In genomic region chr6:31582230-31582601, GRCh38 we compare ENCODE assay signal across 7 cellular contexts. TPM values are rescaled to one million over a fixed set of nuclear protein-coding genes. Genes with fewer than 3 reads are reported as not detected.
DNase-seq lines count a peak whose midpoint lies in the region; ATAC-seq and TF ChIP-seq lines count a peak whose summit lies in the region.

A gene with protein sequence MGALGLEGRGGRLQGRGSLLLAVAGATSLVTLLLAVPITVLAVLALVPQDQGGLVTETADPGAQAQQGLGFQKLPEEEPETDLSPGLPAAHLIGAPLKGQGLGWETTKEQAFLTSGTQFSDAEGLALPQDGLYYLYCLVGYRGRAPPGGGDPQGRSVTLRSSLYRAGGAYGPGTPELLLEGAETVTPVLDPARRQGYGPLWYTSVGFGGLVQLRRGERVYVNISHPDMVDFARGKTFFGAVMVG (minus strand): TSS chr6:31582424. CDS start chr6:31582417, 7 bp downstream.

- H3K27ac ChIP-seq in left ventricle myocardium inferior (replicated peaks): peak within 1 kb of the TSS; percentile 90

- no peaks in the 10 kb centered on the region for H3K9me3 Mint-ChIP-seq in activated T-helper 17 cell treated with anti-CD3 and anti-CD28 coated beads, Interleukin-2, amount 50 U/mL, for 72 hours

- intact Hi-C loops in left ventricle myocardium inferior (cut with micrococcal nuclease): no loop called here
- intact Hi-C loops in sciatic nerve (cut with DNase I): no loop called here

- H3K4me1 ChIP-seq in Loucy (ENCODE audit: insufficient read depth, low read length, poor library complexity, severe bottlenecking) (peaks cover 60% of the 10 kb centered on the region), left ventricle myocardium inferior (peaks cover 33% of the 10 kb centered on the region)

- peak within 1 kb of the TSS; percentile 100 for H3K9ac ChIP-seq in Loucy (ENCODE audit: low read depth, low read length, poor library complexity, severe bottlenecking)

- H3K27me3 ChIP-seq in Loucy (ENCODE audit: insufficient read depth, low read length, poor library complexity, severe bottlenecking) (no peaks in the 10 kb centered on the region), left ventricle myocardium inferior (ENCODE audit: low read depth) (no peaks in the 10 kb centered on the region)

- peak; percentile 14 for ATAC-seq in activated T-helper 17 cell treated with anti-CD3 and anti-CD28 coated beads, Interleukin-2, amount 50 U/mL, for 72 hours (replicated peaks)
- no peak for ATAC-seq in GM19452 (IDR thresholded peaks at IDR 0.05; ENCODE audit: unreplicated experiment)
- ATAC-seq in sciatic nerve: no peak

- H3K4me3 Mint-ChIP-seq in activated T-helper 17 cell treated with anti-CD3 and anti-CD28 coated beads, Interleukin-2, amount 50 U/mL, for 72 hours: peak within 1 kb of the TSS; percentile 100

- no peaks in the 10 kb centered on the region for H3K9me2 ChIP-seq in Loucy (replicated peaks; ENCODE audit: low read depth, low read length)

- H3K79me2 ChIP-seq in Loucy (ENCODE audit: insufficient read depth, low read length): peaks cover 21% of the 10 kb centered on the region

- H4K20me1 ChIP-seq in Loucy (ENCODE audit: insufficient read depth, low read length, poor library complexity, severe bottlenecking): no peaks in the 10 kb centered on the region

- H3K27me3 Mint-ChIP-seq in activated T-helper 17 cell treated with anti-CD3 and anti-CD28 coated beads, Interleukin-2, amount 50 U/mL, for 72 hours: no peaks in the 10 kb centered on the region

- TF ChIP-seq CTCF in Loucy (conservative IDR thresholded peaks at IDR 0.05; ENCODE audit: low read length) (no peak), left ventricle myocardium inferior (IDR thresholded peaks at IDR 0.05; ENCODE audit: borderline replicate concordance) (no peak)

- H2AFZ ChIP-seq in Loucy (ENCODE audit: low read length): peak within 1 kb of the TSS; percentile 77

- H3K36me3 ChIP-seq in Loucy (ENCODE audit: insufficient read depth, low read length) (no peaks in the 10 kb centered on the region), left ventricle myocardium inferior (no peaks in the 10 kb centered on the region)

- peaks cover 34% of the 10 kb centered on the region for H3K4me1 Mint-ChIP-seq in activated T-helper 17 cell treated with anti-CD3 and anti-CD28 coated beads, Interleukin-2, amount 50 U/mL, for 72 hours

- DNase-seq in left ventricle myocardium inferior: no peak
- peak; percentile 55 for DNase-seq in stimulated activated CD4-positive, alpha-beta T cell treated with anti-CD3 and anti-CD28 coated beads, Interleukin-2, amount 100 ng/mL, for 4 hours (ENCODE audit: low read depth)
- DNase-seq in sciatic nerve (ENCODE audit: low spot score): no peak
- no peak for DNase-seq in DMS153 treated with DMSO at 0.1 percent for 48 hours (lab: John Stamatoyannopoulos, UW; ENCODE audit: unreplicated experiment)

- H3K9me3 ChIP-seq in Loucy (ENCODE audit: insufficient read depth, low read depth, low read length) (no peaks in the 10 kb centered on the region), left ventricle myocardium inferior (replicated peaks) (no peaks in the 10 kb centered on the region)

- peaks cover 58% of the 10 kb centered on the region for H3K36me3 Mint-ChIP-seq in activated T-helper 17 cell treated with anti-CD3 and anti-CD28 coated beads, Interleukin-2, amount 50 U/mL, for 72 hours (ENCODE audit: low read depth)

- H3K27ac Mint-ChIP-seq in activated T-helper 17 cell treated with anti-CD3 and anti-CD28 coated beads, Interleukin-2, amount 50 U/mL, for 72 hours: peak within 1 kb of the TSS; percentile 99

- peak within 1 kb of the TSS; percentile 92 for H3K4me2 ChIP-seq in Loucy (ENCODE audit: low read depth, low read length, poor library complexity, severe bottlenecking)

- H3F3A ChIP-seq in Loucy (ENCODE audit: low read depth): peaks cover 3% of the 10 kb centered on the region; the same call in 1 of the 2 replicates

- H3K4me3 ChIP-seq in Loucy (ENCODE audit: low read length, poor library complexity, severe bottlenecking): peak within 1 kb of the TSS; percentile 99
- peak within 1 kb of the TSS; percentile 86 for H3K4me3 ChIP-seq in left ventricle myocardium inferior

RNA-seq across cellular contexts. Expression of the gene that starts here (rescaled TPM):
- 100 to 1,000 TPM; 269 to 395 TPM for total RNA-seq in activated T-helper 17 cell treated with anti-CD3 and anti-CD28 coated beads, Interleukin-2, amount 50 U/mL, for 72 hours
- total RNA-seq in left ventricle myocardium inferior (0.25 TPM), sciatic nerve (4.0 TPM)

Comparison
In these comparisons a context has a peak if more than half of its experiments do, and no peak if none do; other contexts are left out.
1. RNA of the gene that starts here (total RNA-seq): 269 to 395 TPM in activated T-helper 17 cell treated with anti-CD3 and anti-CD28 coated beads, Interleukin-2, amount 50 U/mL, for 72 hours; 4.0 TPM in sciatic nerve (single experiment) and 0.25 TPM in left ventricle myocardium inferior (single experiment); every median in the first group is over 10 times any median in the second.